25 cellular contexts compared by ENCODE assay signal in genomic region chr20:896626-897025, GRCh38. TPM values are rescaled to one million over a fixed set of nuclear protein-coding genes. Genes with fewer than 3 reads are reported as not detected.
"Had no signal": no experiment of that assay in that cellular context is flagged by ENCODE, and none has a peak within 500 bp of the region (broad histone marks: within the 10 kb centered on the region; RNA-seq: fewer than 3 reads in every experiment).

No MANE protein-coding gene starts in this region.

- H3K4me1 Mint-ChIP-seq: central memory CD8-positive, alpha-beta T cell; immature natural killer cell had no signal

- ATAC-seq: esophagus mucosa; foreskin keratinocyte; left colon; left ventricle myocardium superior; naive thymus-derived CD4-positive, alpha-beta T cell; right cardiac atrium; stimulated activated effector memory CD8-positive, alpha-beta T cell treated with anti-CD3 and anti-CD28 coated beads, Interleukin-12 subunit alpha, Interleukin-12 subunit beta, amount 100 ng/mL, for 72 hours; stimulated activated naive CD8-positive, alpha-beta T cell treated with anti-CD3 and anti-CD28 coated beads, Interleukin-15, Interleukin-2, amounts not matched to agents 100 U/mL and 50 U/mL, for 24 hours; upper lobe of right lung had no signal

- DNase-seq: cortex of kidney; effector memory CD4-positive, alpha-beta T cell; foreskin keratinocyte; immature natural killer cell; kidney; left colon; left ventricle myocardium superior; naive thymus-derived CD4-positive, alpha-beta T cell; ovary; right cardiac atrium; stimulated activated CD4-positive, alpha-beta T cell treated with anti-CD3 and anti-CD28 coated beads, Interleukin-2, amount 100 ng/mL, for 48 hours; stimulated activated naive CD8-positive, alpha-beta T cell treated with anti-CD3 and anti-CD28 coated beads, Interleukin-15, Interleukin-2, amounts not matched to agents 100 U/mL and 50 U/mL, for 24 hours; tibial artery; upper lobe of right lung had no signal

- FAIRE-seq: endometrium, kidney had no signal

- H3K36me3 Mint-ChIP-seq: immature natural killer cell; stimulated activated effector memory CD8-positive, alpha-beta T cell treated with anti-CD3 and anti-CD28 coated beads, Interleukin-12 subunit alpha, Interleukin-12 subunit beta, amount 100 ng/mL, for 72 hours had no signal

- H3K4me1 ChIP-seq: foreskin keratinocyte had no signal

- H3K36me3 ChIP-seq: ovary, suprapubic skin, tibial artery, upper lobe of right lung had no signal

- H3K27me3 ChIP-seq: ovary, suprapubic skin, tibial artery, upper lobe of right lung had no signal

- H3K27ac ChIP-seq: foreskin keratinocyte, ovary, suprapubic skin, tibial artery, upper lobe of right lung had no signal

- H3K4me2 ChIP-seq: smooth muscle cell had no signal

- H3K27ac Mint-ChIP-seq: naive thymus-derived CD4-positive, alpha-beta T cell; progenitor cell of endocrine pancreas; stimulated activated effector memory CD8-positive, alpha-beta T cell treated with anti-CD3 and anti-CD28 coated beads, Interleukin-12 subunit alpha, Interleukin-12 subunit beta, amount 100 ng/mL, for 72 hours had no signal

- H3K9me3 Mint-ChIP-seq: central memory CD8-positive, alpha-beta T cell; immature natural killer cell; stimulated activated effector memory CD8-positive, alpha-beta T cell treated with anti-CD3 and anti-CD28 coated beads, Interleukin-12 subunit alpha, Interleukin-12 subunit beta, amount 100 ng/mL, for 72 hours had no signal

- H3K4me3 ChIP-seq: lung, ovary, smooth muscle cell, suprapubic skin, tibial artery, upper lobe of right lung had no signal

- H3K4me3 Mint-ChIP-seq: central memory CD8-positive, alpha-beta T cell; immature natural killer cell; naive thymus-derived CD4-positive, alpha-beta T cell; neural crest cell; stimulated activated effector memory CD8-positive, alpha-beta T cell treated with anti-CD3 and anti-CD28 coated beads, Interleukin-12 subunit alpha, Interleukin-12 subunit beta, amount 100 ng/mL, for 72 hours had no signal

- H3K9me3 ChIP-seq: ovary, suprapubic skin, tibial artery, upper lobe of right lung had no signal

RNA-seq across cellular contexts. Expression of gene ANGPT4, which starts 19.5 kb away (rescaled TPM):
- total RNA-seq: foreskin keratinocyte; left colon; mononuclear cell; naive thymus-derived CD4-positive, alpha-beta T cell; progenitor cell of endocrine pancreas; smooth muscle cell had no signal
- polyA plus RNA-seq: fibroblast of lung; foreskin keratinocyte; immature natural killer cell; naive thymus-derived CD4-positive, alpha-beta T cell had no signal
